Comparison of ENCODE assay signal across 11 cellular contexts in genomic region chr3:56754753-56755365, GRCh38. TPM values are rescaled to one million over a fixed set of nuclear protein-coding genes. Genes with fewer than 3 reads are reported as not detected.
DNase-seq lines count a peak whose midpoint lies in the region; ATAC-seq and TF ChIP-seq lines count a peak whose summit lies in the region.
"Had no signal": no experiment of that assay in that cellular context is flagged by ENCODE, and none has a peak within 500 bp of the region (broad histone marks: within the 10 kb centered on the region; RNA-seq: fewer than 3 reads in every experiment).

No MANE protein-coding gene starts in this region.

- peak; percentile 63 for DNase-seq in activated CD8-positive, alpha-beta memory T cell treated with anti-CD3 and anti-CD28 coated beads for 24 hours
- no peak for DNase-seq in activated CD8-positive, alpha-beta memory T cell treated with anti-CD3 and anti-CD28 coated beads, Interleukin-2, amount 50 U/mL, for 48 hours
- peak; percentile 38 for DNase-seq in activated CD4-positive, alpha-beta memory T cell treated with anti-CD3 and anti-CD28 coated beads for 36 hours
- DNase-seq in right cardiac atrium: peak in 2 of 3 donors; percentile 53 to 56
- peak; percentile 50 for DNase-seq in testis
- no peak for DNase-seq in dorsolateral prefrontal cortex
- DNase-seq in WERI-Rb-1: no peak
- no peak for DNase-seq in NCI-H345 (lab: John Stamatoyannopoulos, UW)
- DNase-seq: NCI-H1930 had no signal

- peaks cover 11% of the 10 kb centered on the region for H3K4me1 ChIP-seq in right cardiac atrium (ENCODE audit: control insufficient read depth, insufficient read depth, low read length)
- H3K4me1 ChIP-seq in testis: peaks cover 21% of the 10 kb centered on the region
- H3K4me1 ChIP-seq: HAP-1 had no signal

- H3K4me1 Mint-ChIP-seq in activated CD4-positive, alpha-beta memory T cell treated with anti-CD3 and anti-CD28 coated beads for 36 hours (ENCODE audit: low read depth): peaks cover 70% of the 10 kb centered on the region

- no peak for TF ChIP-seq POLR2A in testis (IDR thresholded peaks at IDR 0.05)

- H3K27ac Mint-ChIP-seq in activated CD4-positive, alpha-beta memory T cell treated with anti-CD3 and anti-CD28 coated beads for 36 hours: peak overlapping the region; percentile 35

- H3K36me3 ChIP-seq in testis (ENCODE audit: low read depth, missing control alignments): no peaks in the 10 kb centered on the region
- no peaks in the 10 kb centered on the region for H3K36me3 ChIP-seq in WERI-Rb-1
- H3K36me3 ChIP-seq: HAP-1 had no signal

- peaks cover 38% of the 10 kb centered on the region for H3K36me3 Mint-ChIP-seq in activated CD4-positive, alpha-beta memory T cell treated with anti-CD3 and anti-CD28 coated beads for 36 hours

- TF ChIP-seq CTCF in testis (IDR thresholded peaks at IDR 0.05) (no peak), dorsolateral prefrontal cortex (IDR thresholded peaks at IDR 0.05 in 54 of 56, conservative IDR thresholded peaks at IDR 0.05 in 2 of 56; ENCODE audit: low read depth in 1 of 56, partially characterized antibody in 56 of 56) (no peak), WERI-Rb-1 (IDR thresholded peaks at IDR 0.05; ENCODE audit: low read depth, low read length) (no peak)

- intact Hi-C loops in activated CD4-positive, alpha-beta memory T cell treated with anti-CD3 and anti-CD28 coated beads for 36 hours (cut with micrococcal nuclease): loop anchor here (5.0 kb wide), 2 partner anchors 43 to 107 kb away; no protein-coding TSS in a partner anchor
- intact Hi-C loops in right cardiac atrium (cut with DNase I): no loop called here
- intact Hi-C loops in testis (cut with DNase I; ENCODE audit: low total_unique reads): no loop called here
- intact Hi-C loops in dorsolateral prefrontal cortex (cut with DNase I): no loop called here

- 60% methylated on average over 21 of the region's 21 CpGs for WGBS in right cardiac atrium
- 26 to 44% methylated on average over 15 to 21 of the region's 21 CpGs for WGBS in testis, 2 donors

- ATAC-seq in right cardiac atrium: peak; percentile 50 to 63
- ATAC-seq: left colon had no signal

- CTCF ChIA-PET in activated CD4-positive, alpha-beta memory T cell treated with anti-CD3 and anti-CD28 coated beads for 36 hours (lab: Charles Lee): interaction anchor here (0.8 to 6.1 kb wide), 5 partner anchors 20 to 235 kb away, joined by 3 to 82 read pairs (median 4); partner anchors contain the start of gene ARHGEF3

- no peak overlapping the region for H3K4me3 ChIP-seq in right cardiac atrium (ENCODE audit: low read length)
- H3K4me3 ChIP-seq in testis: peak overlapping the region in 1 of 2 donors; percentile 21
- peak overlapping the region in 18 of 59 donors; percentile 2 to 43 (median 18) for H3K4me3 ChIP-seq in dorsolateral prefrontal cortex
- no peak overlapping the region for H3K4me3 ChIP-seq in WERI-Rb-1 (ENCODE audit: low read depth, low read length)
- H3K4me3 ChIP-seq: HAP-1 had no signal

- H3K27me3 Mint-ChIP-seq in activated CD4-positive, alpha-beta memory T cell treated with anti-CD3 and anti-CD28 coated beads for 36 hours: no peaks in the 10 kb centered on the region

- H3K27ac ChIP-seq in right cardiac atrium (ENCODE audit: low read length) (peak overlapping the region; percentile 38), testis (peak overlapping the region; percentile 55 to 79), dorsolateral prefrontal cortex (peak overlapping the region in 10 of 59 donors; percentile 4 to 47 (median 16)), WERI-Rb-1 (no peak overlapping the region)

- H3K9me3 ChIP-seq in right cardiac atrium (ENCODE audit: control insufficient read depth, low read length): no peaks in the 10 kb centered on the region
- no peaks in the 10 kb centered on the region for H3K9me3 ChIP-seq in testis
- H3K9me3 ChIP-seq in WERI-Rb-1 (ENCODE audit: severe bottlenecking): no peaks in the 10 kb centered on the region
- H3K9me3 ChIP-seq: HAP-1 had no signal

- H3K4me3 Mint-ChIP-seq in activated CD4-positive, alpha-beta memory T cell treated with anti-CD3 and anti-CD28 coated beads for 36 hours: peak overlapping the region; percentile 69

- H3K9me3 Mint-ChIP-seq in activated CD4-positive, alpha-beta memory T cell treated with anti-CD3 and anti-CD28 coated beads for 36 hours: no peaks in the 10 kb centered on the region

- no peaks in the 10 kb centered on the region for H3K27me3 ChIP-seq in right cardiac atrium (ENCODE audit: control insufficient read depth, insufficient read depth)
- no peaks in the 10 kb centered on the region for H3K27me3 ChIP-seq in testis
- no peaks in the 10 kb centered on the region for H3K27me3 ChIP-seq in dorsolateral prefrontal cortex
- no peaks in the 10 kb centered on the region for H3K27me3 ChIP-seq in WERI-Rb-1 (ENCODE audit: insufficient read depth, low read depth, severe bottlenecking)

- POLR2A ChIA-PET in activated CD4-positive, alpha-beta memory T cell treated with anti-CD3 and anti-CD28 coated beads for 36 hours (lab: Charles Lee): interaction anchor here (1.0 to 1.7 kb wide), 4 partner anchors 31 to 161 kb away, joined by 3 to 5 read pairs (median 4); no protein-coding TSS in a partner anchor

RNA-seq across cellular contexts. Expression of gene ARHGEF3, which starts 46.9 kb away (rescaled TPM):
- 10 to 100 TPM; 28.0 to 31.5 TPM for total RNA-seq in activated CD4-positive, alpha-beta memory T cell treated with anti-CD3 and anti-CD28 coated beads for 36 hours
- total RNA-seq in right cardiac atrium: 10 to 100 TPM; 10.0 to 11.4 (median 11.2) TPM
- 5.9 TPM for polyA plus RNA-seq in right cardiac atrium
- 10 to 100 TPM; 55.1 to 72.2 TPM for total RNA-seq in testis
- polyA plus RNA-seq in testis (ENCODE audit: insufficient read depth, low read depth, low replicate concordance): 43.1 TPM
- total RNA-seq in dorsolateral prefrontal cortex: 10 to 100 TPM; 20.5 to 88.5 (median 62.5) TPM

Comparison
In these comparisons a context has a peak if more than half of its experiments do, and no peak if none do; other contexts are left out.
1. DNase-seq: peak in activated CD8-positive, alpha-beta memory T cell treated with anti-CD3 and anti-CD28 coated beads for 24 hours (single experiment), activated CD4-positive, alpha-beta memory T cell treated with anti-CD3 and anti-CD28 coated beads for 36 hours (single experiment), right cardiac atrium (2 of 3) and testis (single experiment); none in activated CD8-positive, alpha-beta memory T cell treated with anti-CD3 and anti-CD28 coated beads, Interleukin-2, amount 50 U/mL, for 48 hours (single experiment), dorsolateral prefrontal cortex (0 of 10), WERI-Rb-1 (single experiment) and NCI-H345 (single experiment).